In the genomic region with DNA sequence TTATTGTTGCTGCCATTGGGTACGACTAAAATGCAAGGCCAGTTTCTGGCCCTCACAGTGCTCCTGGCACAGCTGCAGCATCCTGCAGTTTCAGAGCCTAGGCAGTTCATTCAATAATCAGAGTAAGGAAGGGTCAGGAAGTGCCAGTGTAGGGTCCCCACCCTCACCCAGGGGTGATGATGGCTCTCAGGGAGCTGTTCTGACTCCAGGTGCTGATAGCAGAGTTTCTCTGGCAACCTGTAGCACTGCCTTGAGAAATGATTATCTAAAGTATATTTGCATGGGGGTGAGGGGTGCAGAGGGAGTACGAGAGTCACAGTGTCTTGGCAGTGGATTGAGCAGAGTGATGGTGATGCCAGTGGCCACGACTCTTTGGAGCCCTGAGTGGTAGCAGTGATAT, we compare ENCODE assay signal across 22 cellular contexts. TPM values are rescaled to one million over a fixed set of nuclear protein-coding genes. Genes with fewer than 3 reads are reported as not detected.
"Had no signal": no experiment of that assay in that cellular context is flagged by ENCODE, and none has a peak within 500 bp of the region (broad histone marks: within the 10 kb centered on the region; RNA-seq: fewer than 3 reads in every experiment).

No MANE protein-coding gene starts in this region.

- H3K36me3 Mint-ChIP-seq: activated naive CD8-positive, alpha-beta T cell treated with anti-CD3 and anti-CD28 coated beads, Interleukin-2, amount 10 ng/mL, durations not matched to agents 7 days and 5 days; naive thymus-derived CD8-positive, alpha-beta T cell had no signal

- H3K4me3 ChIP-seq: gastrocnemius medialis, heart right ventricle, mucosa of descending colon, pancreas, SK-N-MC, skin epidermis had no signal

- H3K27me3 ChIP-seq: pancreas had no signal

- H3K4me3 Mint-ChIP-seq: activated naive CD8-positive, alpha-beta T cell treated with anti-CD3 and anti-CD28 coated beads, Interleukin-2, amount 10 ng/mL, durations not matched to agents 7 days and 5 days; naive thymus-derived CD8-positive, alpha-beta T cell had no signal

- H3K9me3 ChIP-seq: gastrocnemius medialis, heart right ventricle, mucosa of descending colon, pancreas had no signal

- H3K36me3 ChIP-seq: brain microvascular endothelial cell, gastrocnemius medialis, heart right ventricle, pancreas had no signal

- H3K4me1 ChIP-seq: gastrocnemius medialis, pancreas had no signal

- DNase-seq: activated CD4-positive, alpha-beta T cell treated with anti-CD3 and anti-CD28 coated beads for 1 hour; activated CD4-positive, alpha-beta T cell treated with anti-CD3 and anti-CD28 coated beads, Interleukin-2, amount 50 U/mL, for 4 hours; activated naive CD4-positive, alpha-beta T cell; activated naive CD8-positive, alpha-beta T cell treated with anti-CD3 and anti-CD28 coated beads, Interleukin-2, amount 10 ng/mL, durations not matched to agents 7 days and 5 days; activated T-cell treated with anti-CD3 and anti-CD28 coated beads for 4 hours; brain microvascular endothelial cell; gastrocnemius medialis; heart right ventricle; left colon; mammary epithelial cell; mucosa of descending colon; naive thymus-derived CD8-positive, alpha-beta T cell; pancreas; retina; stimulated activated CD4-positive, alpha-beta T cell treated with anti-CD3 and anti-CD28 coated beads, Interleukin-15, amount 100 ng/mL, for 24 hours; stimulated activated CD4-positive, alpha-beta T cell treated with anti-CD3 and anti-CD28 coated beads, Interleukin-4, amount 100 ng/mL, for 1 hour; stimulated activated naive CD4-positive, alpha-beta T cell treated with Interleukin-2 at 50 U/mL for 16 hours; T-helper 1 cell; T1000 had no signal

- H3K27ac Mint-ChIP-seq: activated naive CD8-positive, alpha-beta T cell treated with anti-CD3 and anti-CD28 coated beads, Interleukin-2, amount 10 ng/mL, durations not matched to agents 7 days and 5 days had no signal

- H3K9me3 Mint-ChIP-seq: activated naive CD8-positive, alpha-beta T cell treated with anti-CD3 and anti-CD28 coated beads, Interleukin-2, amount 10 ng/mL, durations not matched to agents 7 days and 5 days; naive thymus-derived CD8-positive, alpha-beta T cell had no signal

- H3K27ac ChIP-seq: brain microvascular endothelial cell, epithelial cell of prostate, pancreas, SK-N-MC had no signal

- ATAC-seq: gastrocnemius medialis; left colon; mucosa of descending colon; naive thymus-derived CD8-positive, alpha-beta T cell had no signal

RNA-seq across cellular contexts. Expression of a gene that starts 47.1 kb away (rescaled TPM):
- total RNA-seq: activated naive CD8-positive, alpha-beta T cell treated with anti-CD3 and anti-CD28 coated beads, Interleukin-2, amount 10 ng/mL, durations not matched to agents 7 days and 5 days; gastrocnemius medialis; left colon had no signal
- polyA plus RNA-seq: naive thymus-derived CD8-positive, alpha-beta T cell had no signal
